Comparison of ENCODE assay signal across 29 cellular contexts in the genomic region with DNA sequence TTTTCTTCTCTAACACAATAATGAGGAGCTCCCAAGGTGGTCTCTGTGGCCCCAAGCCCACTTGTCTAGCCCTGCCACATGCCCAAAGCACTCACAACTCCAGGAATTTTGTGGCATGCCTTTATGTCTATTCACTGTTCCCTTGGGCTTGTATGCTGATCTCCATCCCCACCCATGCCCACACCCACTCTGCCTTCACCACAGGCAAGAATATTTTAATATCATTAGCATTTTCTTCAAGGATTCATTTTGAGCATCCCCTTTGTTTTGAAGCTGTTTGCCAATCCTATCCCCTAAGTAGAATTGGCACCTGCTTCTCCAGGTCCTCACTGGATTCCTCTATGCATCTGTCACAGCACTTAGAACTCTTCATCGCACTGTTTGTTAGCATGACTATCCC.
"Had no signal": no experiment of that assay in that cellular context is flagged by ENCODE, and none has a peak within 500 bp of the region (broad histone marks: within the 10 kb centered on the region; RNA-seq: fewer than 3 reads in every experiment).

No MANE protein-coding gene starts in this region.

- H3K4me3 ChIP-seq: left lung, lower lobe of right lung, pancreas, prostate gland, spleen, suprapubic skin, thoracic aorta, tibial artery, upper lobe of right lung had no signal

- H3K4me3 Mint-ChIP-seq: mesothelial cell of epicardium; naive thymus-derived CD8-positive, alpha-beta T cell; nephron; neural crest cell; stimulated activated effector memory CD8-positive, alpha-beta T cell treated with anti-CD3 and anti-CD28 coated beads, Interleukin-12 subunit alpha, Interleukin-12 subunit beta, amount 100 ng/mL, for 72 hours; stimulated activated naive CD8-positive, alpha-beta T cell treated with anti-CD3 and anti-CD28 coated beads, Interleukin-15, Interleukin-2, amounts not matched to agents 100 ng/mL and 50 ng/mL, for 24 hours had no signal

- DNase-seq: hippocampal formation; kidney; left colon; left lung; lower lobe of right lung; mammary epithelial cell; mesenchymal stem cell; naive thymus-derived CD8-positive, alpha-beta T cell; pancreas; posterior cingulate gyrus; retina; right cardiac atrium; small intestine; spleen; stimulated activated CD4-positive, alpha-beta T cell treated with anti-CD3 and anti-CD28 coated beads, Interleukin-4, amount 100 ng/mL, for 24 hours; stimulated activated naive CD4-positive, alpha-beta T cell; tibial artery; trophoblast cell; upper lobe of right lung had no signal

- H3K27ac Mint-ChIP-seq: mesothelial cell of epicardium; nephron; stimulated activated effector memory CD8-positive, alpha-beta T cell treated with anti-CD3 and anti-CD28 coated beads, Interleukin-12 subunit alpha, Interleukin-12 subunit beta, amount 100 ng/mL, for 72 hours; stimulated activated naive CD8-positive, alpha-beta T cell treated with anti-CD3 and anti-CD28 coated beads, Interleukin-15, Interleukin-2, amounts not matched to agents 100 ng/mL and 50 ng/mL, for 24 hours had no signal

- H3K4me1 ChIP-seq: lower lobe of right lung, prostate gland, spleen, upper lobe of right lung had no signal

- H3K27me3 ChIP-seq: left lung, pancreas, spleen, suprapubic skin, tibial artery, upper lobe of right lung had no signal

- H3K27ac ChIP-seq: left lung, lower lobe of right lung, pancreas, prostate gland, spleen, suprapubic skin, thoracic aorta, tibial artery, upper lobe of right lung had no signal

- H3K36me3 ChIP-seq: left lung, lower lobe of right lung, pancreas, prostate gland, spleen, suprapubic skin, thoracic aorta, tibial artery, upper lobe of right lung had no signal

- H3K9me3 Mint-ChIP-seq: nephron; stimulated activated effector memory CD8-positive, alpha-beta T cell treated with anti-CD3 and anti-CD28 coated beads, Interleukin-12 subunit alpha, Interleukin-12 subunit beta, amount 100 ng/mL, for 72 hours had no signal

- H3K4me1 Mint-ChIP-seq: mesothelial cell of epicardium, neural crest cell had no signal

- ATAC-seq: left colon; left lung; lower lobe of right lung; naive thymus-derived CD8-positive, alpha-beta T cell; pancreas; right cardiac atrium; sciatic nerve; stimulated activated effector memory CD8-positive, alpha-beta T cell treated with anti-CD3 and anti-CD28 coated beads, Interleukin-12 subunit alpha, Interleukin-12 subunit beta, amount 100 ng/mL, for 72 hours; upper lobe of right lung had no signal

- FAIRE-seq: kidney, pancreas, small intestine, urothelium cell line had no signal

- H3K36me3 Mint-ChIP-seq: mesothelial cell of epicardium; stimulated activated effector memory CD8-positive, alpha-beta T cell treated with anti-CD3 and anti-CD28 coated beads, Interleukin-12 subunit alpha, Interleukin-12 subunit beta, amount 100 ng/mL, for 72 hours had no signal

- H3K27me3 Mint-ChIP-seq: naive thymus-derived CD8-positive, alpha-beta T cell; stimulated activated naive CD8-positive, alpha-beta T cell treated with anti-CD3 and anti-CD28 coated beads, Interleukin-15, Interleukin-2, amounts not matched to agents 100 ng/mL and 50 ng/mL, for 24 hours had no signal

- H3K9me3 ChIP-seq: left lung, lower lobe of right lung, pancreas, prostate gland, suprapubic skin, thoracic aorta, tibial artery, upper lobe of right lung had no signal
